25 cellular contexts compared by ENCODE assay signal in genomic region chr12:5785601-5786000, GRCh38.
"Had no signal": no experiment of that assay in that cellular context is flagged by ENCODE, and none has a peak within 500 bp of the region (broad histone marks: within the 10 kb centered on the region; RNA-seq: fewer than 3 reads in every experiment).

No MANE protein-coding gene starts in this region.

- H3K4me3 ChIP-seq: left lung, lung, skin epidermis, stomach, testis, thyroid gland, transverse colon, upper lobe of right lung had no signal

- H3K4me3 Mint-ChIP-seq: mesothelial cell of epicardium; naive B cell; natural killer cell; stimulated activated naive B cell treated with anti-CD40 and anti-IgM and Interleukin-4, amounts not matched to agents 10 μg/mL and 1 μg/mL and 100 μg/mL, for 72 hours had no signal

- H3K36me3 Mint-ChIP-seq: mesothelial cell of epicardium; naive B cell; natural killer cell; stimulated activated naive B cell treated with anti-CD40 and anti-IgM and Interleukin-4, amounts not matched to agents 10 μg/mL and 1 μg/mL and 100 μg/mL, for 72 hours had no signal

- H3K27me3 ChIP-seq: testis, thyroid gland, transverse colon, upper lobe of right lung had no signal

- H3K9me3 Mint-ChIP-seq: natural killer cell; stimulated activated naive B cell treated with anti-CD40 and anti-IgM and Interleukin-4, amounts not matched to agents 10 μg/mL and 1 μg/mL and 100 μg/mL, for 72 hours had no signal

- H3K9me3 ChIP-seq: left lung, stomach, testis, thyroid gland, transverse colon, upper lobe of right lung had no signal

- H3K27ac ChIP-seq: left lung, parathyroid adenoma, skin epidermis, stomach, testis, thyroid gland, transverse colon, upper lobe of right lung had no signal

- ATAC-seq: left colon; left lung; right cardiac atrium; sciatic nerve; stimulated activated naive B cell treated with anti-CD40 and anti-IgM and Interleukin-4, amounts not matched to agents 10 μg/mL and 1 μg/mL and 100 μg/mL, for 72 hours; stimulated activated naive CD8-positive, alpha-beta T cell treated with anti-CD3 and anti-CD28 coated beads, Interleukin-15, Interleukin-2, amounts not matched to agents 100 U/mL and 50 U/mL, for 24 hours; upper lobe of right lung had no signal

- H3K27ac Mint-ChIP-seq: mesothelial cell of epicardium; naive B cell; natural killer cell; progenitor cell of endocrine pancreas; stimulated activated naive B cell treated with anti-CD40 and anti-IgM and Interleukin-4, amounts not matched to agents 10 μg/mL and 1 μg/mL and 100 μg/mL, for 72 hours had no signal

- H3K4me1 ChIP-seq: left lung, parathyroid adenoma, testis, thyroid gland, transverse colon, upper lobe of right lung had no signal

- H3K36me3 ChIP-seq: left lung, stomach, thyroid gland, transverse colon, upper lobe of right lung had no signal

- DNase-seq: hippocampal formation; kidney; left colon; left lung; mesendoderm; naive B cell; natural killer cell; right cardiac atrium; stimulated activated CD4-positive, alpha-beta T cell treated with anti-CD3 and anti-CD28 coated beads, Interleukin-12 subunit alpha, Interleukin-12 subunit beta, amount 100 ng/mL, for 4 hours; stimulated activated CD4-positive, alpha-beta T cell treated with anti-CD3 and anti-CD28 coated beads, Interleukin-15, amount 100 ng/mL, for 24 hours; stimulated activated CD4-positive, alpha-beta T cell treated with anti-CD3 and anti-CD28 coated beads, Interleukin-2, amount 100 ng/mL, for 24 hours; stimulated activated CD4-positive, alpha-beta T cell treated with anti-CD3 and anti-CD28 coated beads, Interleukin-4, amount 100 ng/mL, for 1 hour; stimulated activated naive B cell treated with anti-CD40 and anti-IgM and Interleukin-4, amounts not matched to agents 10 μg/mL and 1 μg/mL and 100 μg/mL, for 72 hours; stimulated activated naive CD8-positive, alpha-beta T cell treated with anti-CD3 and anti-CD28 coated beads, Interleukin-15, Interleukin-2, amounts not matched to agents 100 U/mL and 50 U/mL, for 24 hours; stomach; testis; thyroid gland; transverse colon; upper lobe of right lung had no signal

- H3K4me1 Mint-ChIP-seq: naive B cell; natural killer cell; stimulated activated naive B cell treated with anti-CD40 and anti-IgM and Interleukin-4, amounts not matched to agents 10 μg/mL and 1 μg/mL and 100 μg/mL, for 72 hours had no signal
